In the genomic region with DNA sequence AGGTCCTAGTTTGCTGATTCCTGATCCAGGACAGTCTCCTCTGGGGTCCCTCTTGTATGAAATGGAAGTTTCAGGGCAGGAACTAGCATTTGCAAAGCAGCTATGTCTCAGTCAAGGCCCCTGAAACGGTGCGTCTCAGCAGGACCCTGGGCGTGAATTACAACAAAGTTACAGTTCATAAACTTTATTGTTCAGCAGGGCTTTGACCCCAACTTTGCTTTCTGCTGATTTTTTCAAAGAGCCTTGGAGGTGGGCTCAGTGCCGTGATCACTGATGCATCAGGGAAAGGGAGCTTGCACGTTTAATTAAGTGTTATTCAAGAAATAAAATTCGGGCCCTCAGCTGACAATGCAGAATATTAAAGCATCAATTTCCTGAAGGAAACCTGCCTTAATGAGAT, we compare ENCODE assay signal across 3 cellular contexts.
"Had no signal": no experiment of that assay in that cellular context is flagged by ENCODE, and none has a peak within 500 bp of the region (broad histone marks: within the 10 kb centered on the region; RNA-seq: fewer than 3 reads in every experiment).

No MANE protein-coding gene starts in this region.

- ATAC-seq: GM12878 had no signal

- DNase-seq: GDM1, GF-D8 had no signal
